ENCODE assay signal across 9 cellular contexts in the genomic region with DNA sequence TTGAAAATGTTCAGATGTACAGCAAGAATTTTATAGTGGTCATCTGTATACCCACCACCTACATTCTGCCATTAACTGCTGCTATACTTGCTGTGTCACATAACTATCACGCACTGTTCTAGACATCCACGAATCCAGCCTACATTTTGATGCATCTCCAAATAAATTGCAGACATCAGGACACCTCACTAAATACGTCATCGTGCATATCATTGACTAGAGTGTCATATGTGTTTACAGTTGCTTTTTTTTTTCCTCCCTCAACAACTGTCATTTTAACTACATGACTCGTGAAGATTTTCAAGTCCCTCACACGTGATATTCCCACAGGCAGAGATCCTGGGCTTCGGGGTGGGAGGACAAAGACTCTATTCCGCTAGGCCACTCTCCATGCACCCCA. TPM values are rescaled to one million over a fixed set of nuclear protein-coding genes. Genes with fewer than 3 reads are reported as not detected.
DNase-seq lines count a peak whose midpoint lies in the region; ATAC-seq and TF ChIP-seq lines count a peak whose summit lies in the region.
"Had no signal": no experiment of that assay in that cellular context is flagged by ENCODE, and none has a peak within 500 bp of the region (broad histone marks: within the 10 kb centered on the region; RNA-seq: fewer than 3 reads in every experiment).

No MANE protein-coding gene starts in this region.

- H3K36me3 ChIP-seq in WERI-Rb-1 (peaks cover 6% of the 10 kb centered on the region), stomach smooth muscle (ENCODE audit: control insufficient read depth in 2 of 2, insufficient read depth in 2 of 2, low read length in 2 of 2) (peaks cover 0 to 6% of the 10 kb centered on the region in 2 donors)

- peak overlapping the region; percentile 95 for H3K4me3 Mint-ChIP-seq in activated T-cell treated with anti-CD3 and anti-CD28 coated beads, Interleukin-2, amount 50 U/mL, for 4 hours

- no peaks in the 10 kb centered on the region for H3K9me3 Mint-ChIP-seq in activated T-cell treated with anti-CD3 and anti-CD28 coated beads, Interleukin-2, amount 50 U/mL, for 4 hours

- no peaks in the 10 kb centered on the region for H3K27me3 ChIP-seq in WERI-Rb-1 (ENCODE audit: insufficient read depth, low read depth, severe bottlenecking)
- no peaks in the 10 kb centered on the region for H3K27me3 ChIP-seq in stomach smooth muscle (ENCODE audit: control insufficient read depth in 1 of 2, insufficient read depth in 2 of 2, low read length in 2 of 2)
- H3K27me3 ChIP-seq: stomach had no signal

- H3K27ac ChIP-seq in WERI-Rb-1 (no peak overlapping the region), stomach smooth muscle (ENCODE audit: low read length) (no peak overlapping the region)

- H3K36me3 Mint-ChIP-seq in activated T-cell treated with anti-CD3 and anti-CD28 coated beads, Interleukin-2, amount 50 U/mL, for 4 hours (ENCODE audit: insufficient read depth), result peaks cover 21% of the 10 kb centered on the region

- no peaks in the 10 kb centered on the region for H3K27me3 Mint-ChIP-seq in activated T-cell treated with anti-CD3 and anti-CD28 coated beads, Interleukin-2, amount 50 U/mL, for 4 hours (ENCODE audit: low read depth)

- H3K4me3 ChIP-seq in WERI-Rb-1 (ENCODE audit: low read depth, low read length) (peak overlapping the region; percentile 83; the same call in 1 of the 2 replicates), fibroblast of pulmonary artery (replicated peaks; ENCODE audit: low read depth, low read length) (peak overlapping the region; percentile 75), stomach smooth muscle (ENCODE audit: low read length in 2 of 2) (peak overlapping the region; percentile 65 to 80)

- no peak for ATAC-seq in activated T-cell treated with anti-CD3 and anti-CD28 coated beads, Interleukin-2, amount 50 U/mL, for 4 hours
- no peak for ATAC-seq in GM21825 (IDR thresholded peaks at IDR 0.05; ENCODE audit: unreplicated experiment)
- no peak for ATAC-seq in GM19397 (IDR thresholded peaks at IDR 0.05; ENCODE audit: unreplicated experiment)

- H3K4me1 Mint-ChIP-seq in activated T-cell treated with anti-CD3 and anti-CD28 coated beads, Interleukin-2, amount 50 U/mL, for 4 hours (ENCODE audit: low read depth), result peaks cover 59% of the 10 kb centered on the region

- no peak for DNase-seq in activated T-cell treated with anti-CD3 and anti-CD28 coated beads, Interleukin-2, amount 50 U/mL, for 4 hours
- DNase-seq in activated T-cell treated with anti-CD3 and anti-CD28 coated beads for 4 hours (no peak), WERI-Rb-1 (no peak), fibroblast of pulmonary artery (ENCODE audit: low read depth) (no peak), MV-4-11 (lab: John Stamatoyannopoulos, UW) (no peak)

- H3K9me3 ChIP-seq in WERI-Rb-1 (ENCODE audit: severe bottlenecking), result no peaks in the 10 kb centered on the region
- no peaks in the 10 kb centered on the region for H3K9me3 ChIP-seq in stomach smooth muscle (ENCODE audit: control insufficient read depth in 2 of 2, low read length in 2 of 2)
- H3K9me3 ChIP-seq: stomach had no signal

- peaks cover 13% of the 10 kb centered on the region for H3K4me1 ChIP-seq in stomach smooth muscle (ENCODE audit: control insufficient read depth, insufficient read depth, low read length)

- no peak for TF ChIP-seq CTCF in WERI-Rb-1 (IDR thresholded peaks at IDR 0.05; ENCODE audit: low read depth, low read length)
- no peak for TF ChIP-seq CTCF in fibroblast of pulmonary artery (IDR thresholded peaks at IDR 0.05; ENCODE audit: low read length, missing control alignments)

- no peak overlapping the region for H3K9ac ChIP-seq in stomach smooth muscle (ENCODE audit: low read length in 2 of 2)

RNA-seq across cellular contexts. Expression of gene PCYOX1L, which starts 1.0 kb away (rescaled TPM):
- 10 to 100 TPM in 1 of 3 donors, 1 to 10 TPM in 2; 8.8 to 13.4 (median 8.8) TPM for total RNA-seq in activated T-cell treated with anti-CD3 and anti-CD28 coated beads, Interleukin-2, amount 50 U/mL, for 4 hours

RNA-seq across cellular contexts. Expression of gene GRPEL2, which starts 13.5 kb away (rescaled TPM):
- 10 to 100 TPM; 45.8 to 52.1 (median 50.6) TPM for total RNA-seq in activated T-cell treated with anti-CD3 and anti-CD28 coated beads, Interleukin-2, amount 50 U/mL, for 4 hours

RNA-seq across cellular contexts. Expression of gene IL17B, which starts 20.3 kb away (rescaled TPM):
- total RNA-seq in activated T-cell treated with anti-CD3 and anti-CD28 coated beads, Interleukin-2, amount 50 U/mL, for 4 hours, result not detected
